1 cellular context compared by ENCODE assay signal in genomic region chr1:231596337-231596791, GRCh38.
TF ChIP-seq lines count a peak whose summit lies in the region.

No MANE protein-coding gene starts in this region.

TF ChIP-seq in HepG2, 621 proteins besides CTCF, POLR2A, EP300 and RAD21 (continued from another document):
- TF ChIP-seq ARID5B (CRISPR knock-in tag; IDR thresholded peaks at IDR 0.05): peak; percentile 57
- TF ChIP-seq ZNF687 (CRISPR knock-in tag; IDR thresholded peaks at IDR 0.05): peak; percentile 21; the same call in 1 of the 2 replicates
